14 cellular contexts compared by ENCODE assay signal in genomic region chr16:87327798-87328495, GRCh38. TPM values are rescaled to one million over a fixed set of nuclear protein-coding genes. Genes with fewer than 3 reads are reported as not detected.
DNase-seq lines count a peak whose midpoint lies in the region; ATAC-seq and FAIRE-seq lines count a peak whose summit lies in the region.
"Had no signal": no experiment of that assay in that cellular context is flagged by ENCODE, and none has a peak within 500 bp of the region (broad histone marks: within the 10 kb centered on the region; RNA-seq: fewer than 3 reads in every experiment).

No MANE protein-coding gene starts in this region.

- peak overlapping the region; percentile 81 for H3K27ac ChIP-seq in angular gyrus (ENCODE audit: low read depth, low read length)
- H3K27ac ChIP-seq in right cardiac atrium (ENCODE audit: low read length), result no peak overlapping the region
- peak overlapping the region; percentile 38 for H3K27ac ChIP-seq in temporal lobe (ENCODE audit: low read depth, low read length)
- no peak overlapping the region for H3K27ac ChIP-seq in substantia nigra (ENCODE audit: low read depth, low read length, poor library complexity, severe bottlenecking)

- no peaks in the 10 kb centered on the region for H3K9me3 ChIP-seq in right cardiac atrium (ENCODE audit: control insufficient read depth, low read length)

- intact Hi-C loops in right cardiac atrium (cut with DNase I), result loop anchor here in 2 of 4 donors (5.0 to 10.0 kb wide), 2 partner anchors 47 to 54 kb away; partner anchors contain the start of gene FBXO31 (in 1 of the 2)

- H3K27me3 ChIP-seq in right cardiac atrium (ENCODE audit: control insufficient read depth, insufficient read depth), result no peaks in the 10 kb centered on the region

- ATAC-seq in right cardiac atrium, result no peak
- ATAC-seq in left lobe of liver, result no peak

- peak; percentile 28 for FAIRE-seq in HTR-8/SVneo (lab: Jason Lieb, UNC)
- FAIRE-seq: H1 had no signal

- no peak overlapping the region for H3K4me3 ChIP-seq in right cardiac atrium (ENCODE audit: low read length)

- WGBS in right cardiac atrium, result 89% methylated on average over 19 of the region's 19 CpGs

- DNase-seq in HTR-8/SVneo (ENCODE audit: insufficient read length, low spot score) (no peak), right cardiac atrium (peak in 2 of 3 donors; percentile 33 to 35), retina (no peak), left lobe of liver (ENCODE audit: low spot score) (no peak), substantia nigra (lab: John Stamatoyannopoulos, UW) (no peak)
- DNase-seq: Calu3; CD4-positive, CD25-positive, alpha-beta regulatory T cell; NCI-H1048; NCI-H146; NCI-H2081 treated with DMSO at 0.1 percent for 48 hours; NCI-H524 had no signal

- H3K4me1 ChIP-seq in right cardiac atrium (ENCODE audit: control insufficient read depth, insufficient read depth, low read length), result no peaks in the 10 kb centered on the region

RNA-seq across cellular contexts. Expression of gene C16orf95, which starts 10.8 kb away (rescaled TPM):
- total RNA-seq in right cardiac atrium (1 to 10 TPM; 3.4 to 5.4 (median 4.2) TPM), temporal lobe (2.0 TPM), left lobe of liver (5.4 TPM)
- polyA plus RNA-seq in right cardiac atrium, result 4.7 TPM

RNA-seq across cellular contexts. Expression of gene FBXO31, which starts 55.6 kb away (rescaled TPM):
- total RNA-seq in right cardiac atrium, result 10 to 100 TPM; 47.8 to 66.1 (median 57.5) TPM
- 24.3 TPM for polyA plus RNA-seq in right cardiac atrium
- total RNA-seq in temporal lobe, result 25.3 TPM
- 44.6 TPM for total RNA-seq in left lobe of liver

Comparison
In these comparisons a context has a peak if more than half of its experiments do, and no peak if none do; other contexts are left out.
1. DNase-seq: peak in right cardiac atrium (2 of 3); none in HTR-8/SVneo (single experiment), retina (single experiment), left lobe of liver (single experiment) and substantia nigra (0 of 49).
2. H3K27ac ChIP-seq: peak in angular gyrus (single experiment) and temporal lobe (single experiment); none in right cardiac atrium (single experiment) and substantia nigra (single experiment).